In the genomic region with DNA sequence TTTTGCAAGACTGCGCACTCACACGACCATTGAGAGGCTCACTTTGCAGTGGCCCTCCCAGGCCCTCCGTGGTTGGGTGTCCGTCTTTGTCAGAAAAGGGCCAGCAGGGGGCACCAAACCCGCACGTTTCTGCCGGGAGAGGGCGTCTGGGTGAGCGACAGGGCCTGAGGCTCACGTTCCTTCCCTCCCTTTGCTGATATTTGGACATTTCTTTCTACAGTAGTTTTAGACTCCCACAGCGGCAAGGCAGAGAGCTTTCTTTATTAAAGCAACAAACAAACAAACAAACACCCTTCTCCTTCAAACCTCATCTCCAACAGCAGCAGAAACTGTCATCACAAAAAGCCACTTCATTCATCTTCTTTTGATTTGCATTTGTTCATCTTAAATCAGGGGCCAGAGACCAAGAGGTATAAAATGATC, we compare ENCODE assay signal across 8 cellular contexts.
DNase-seq lines count a peak whose midpoint lies in the region; ATAC-seq and TF ChIP-seq lines count a peak whose summit lies in the region.

No MANE protein-coding gene starts in this region.

- peaks cover 15% of the 10 kb centered on the region for H3K4me1 Mint-ChIP-seq in WTC11

- H3K9me3 ChIP-seq in breast epithelium: no peaks in the 10 kb centered on the region

- peak overlapping the region; percentile 26; the same call in 1 of the 2 replicates for H3K27ac Mint-ChIP-seq in WTC11

- no peaks in the 10 kb centered on the region for H3K27me3 ChIP-seq in breast epithelium

- no peaks in the 10 kb centered on the region for H3K9me3 Mint-ChIP-seq in WTC11

- TF ChIP-seq POLR2A in breast epithelium (IDR thresholded peaks at IDR 0.05): no peak

- H3K36me3 Mint-ChIP-seq in WTC11: no peaks in the 10 kb centered on the region

- H3K27me3 Mint-ChIP-seq in WTC11 (ENCODE audit: low read depth): no peaks in the 10 kb centered on the region; the same call in 1 of the 2 replicates

- no peak overlapping the region for H3K4me3 ChIP-seq in breast epithelium

- H3K36me3 ChIP-seq in breast epithelium: no peaks in the 10 kb centered on the region

- H3K4me3 Mint-ChIP-seq in WTC11: no peak overlapping the region

- CTCF ChIA-PET in WTC11 (lab: Charles Lee): interaction anchor here (0.9 to 5.7 kb wide), 11 partner anchors 11 to 409 kb away, joined by 3 to 76 read pairs (median 5); no protein-coding TSS in a partner anchor

- TF ChIP-seq CTCF in AG09319 (IDR thresholded peaks at IDR 0.05; ENCODE audit: low read depth, low read length) (peak; percentile 88), WTC11 (IDR thresholded peaks at IDR 0.05) (peak; percentile 86), breast epithelium (IDR thresholded peaks at IDR 0.05) (peak; percentile 88 to 93 (median 89))

- no peak overlapping the region for H3K27ac ChIP-seq in breast epithelium

- ATAC-seq in GM18870 (IDR thresholded peaks at IDR 0.05; ENCODE audit: unreplicated experiment) (peak; percentile 91), HG03095 (IDR thresholded peaks at IDR 0.05; ENCODE audit: unreplicated experiment) (peak; percentile 96), WTC11 (peak; percentile 93)

- H3K4me1 ChIP-seq in breast epithelium: no peaks in the 10 kb centered on the region

- POLR2A ChIA-PET in WTC11 (lab: Charles Lee): no interaction called here

- intact Hi-C loops in breast epithelium (cut with DNase I; ENCODE audit: low total_unique reads): no loop called here

- DNase-seq in AG09319 (ENCODE audit: extremely low read depth, low read depth): peak; percentile 38
- peak; percentile 89 for DNase-seq in NCI-H2196 (lab: John Stamatoyannopoulos, UW; ENCODE audit: unreplicated experiment)
- peak; percentile 95 for DNase-seq in WTC11 (ENCODE audit: low spot score)
- DNase-seq in breast epithelium (ENCODE audit: low spot score in 2 of 2): peak; percentile 64 to 85
- peak; percentile 76 for DNase-seq in kidney glomerular epithelial cell (lab: John Stamatoyannopoulos, UW)
- DNase-seq in stimulated activated CD4-positive, alpha-beta T cell treated with anti-CD3 and anti-CD28 coated beads, Interleukin-4, amount 100 ng/mL, for 24 hours: peak; percentile 88

TF ChIP-seq in WTC11, 78 proteins besides CTCF, POLR2A, EP300 and RAD21:
- TF ChIP-seq TEAD1 (CRISPR knock-in tag; IDR thresholded peaks at IDR 0.05): peak; percentile 61; the same call in 1 of the 2 replicates
- TF ChIP-seq ARID4B (CRISPR knock-in tag; IDR thresholded peaks at IDR 0.05; ENCODE audit: borderline replicate concordance): no peak
- 0 out of 2 replicates have a peak, but pooled peaks have one; percentile 44 for TF ChIP-seq MAX (CRISPR knock-in tag; IDR thresholded peaks at IDR 0.05)

Comparison
In these comparisons a context has a peak if more than half of its experiments do, and no peak if none do; other contexts are left out.
1. DNase-seq: peak in every context shown above with its lines; median percentile 95 in WTC11; 89 in NCI-H2196; 88 in stimulated activated CD4-positive, alpha-beta T cell treated with anti-CD3 and anti-CD28 coated beads, Interleukin-4, amount 100 ng/mL, for 24 hours; 76 in kidney glomerular epithelial cell; 74 in breast epithelium; 38 in AG09319.